18 cellular contexts compared by ENCODE assay signal in the genomic region with DNA sequence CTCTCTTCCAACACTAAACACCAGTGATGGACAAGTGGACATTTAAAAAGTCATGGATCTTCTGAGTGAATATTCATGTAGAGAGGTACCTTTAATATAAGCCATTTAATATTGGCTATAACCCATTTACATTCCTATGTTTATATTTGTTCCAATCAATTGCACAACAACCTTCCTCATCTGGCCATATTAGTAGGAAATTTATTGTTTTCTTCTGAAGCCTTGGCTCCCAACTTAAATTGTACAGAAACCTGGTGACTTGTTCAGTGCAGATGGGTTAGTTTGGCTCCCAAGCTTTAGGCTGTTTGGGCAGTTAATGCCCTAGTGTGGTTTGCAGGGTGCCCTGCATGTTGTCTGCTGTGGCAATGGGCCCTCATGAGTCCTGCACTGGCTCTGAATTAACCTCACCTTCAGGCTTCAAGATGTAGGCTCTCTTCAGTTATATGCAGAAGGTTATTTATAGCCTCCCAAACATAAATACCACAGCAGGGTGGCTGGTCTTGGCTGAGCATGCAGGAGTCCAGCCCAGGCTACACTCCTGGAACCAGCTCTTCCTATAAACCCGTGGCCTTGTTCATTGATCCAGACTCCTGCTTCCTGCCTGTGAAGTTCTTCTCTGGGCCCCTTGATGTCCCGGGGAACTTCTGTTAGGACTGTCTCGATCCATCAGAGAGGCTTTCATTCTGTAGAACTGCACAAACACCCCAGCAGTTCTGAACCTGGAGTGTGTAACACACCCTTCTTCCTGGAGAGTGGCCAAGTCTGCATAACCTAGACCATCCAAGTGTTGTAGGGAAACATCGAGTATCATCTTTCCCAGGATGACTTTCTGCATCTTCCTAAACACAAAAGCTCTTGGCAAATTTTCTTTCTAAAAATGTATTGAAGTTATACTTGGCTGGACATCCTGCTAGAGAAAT. TPM values are rescaled to one million over a fixed set of nuclear protein-coding genes. Genes with fewer than 3 reads are reported as not detected.
A peak's percentile ranks its signal among the peaks of the same experiment; 100 is the strongest.
DNase-seq lines count a peak whose midpoint lies in the region; ATAC-seq, FAIRE-seq and TF ChIP-seq lines count a peak whose summit lies in the region.
"Had no signal": no experiment of that assay in that cellular context is flagged by ENCODE, and none has a peak within 500 bp of the region (broad histone marks: within the 10 kb centered on the region; RNA-seq: fewer than 3 reads in every experiment).

No MANE protein-coding gene starts in this region.

- no peaks in the 10 kb centered on the region for H3K36me3 ChIP-seq in mammary epithelial cell (ENCODE audit: insufficient read depth, low read length)
- no peaks in the 10 kb centered on the region for H3K36me3 ChIP-seq in fibroblast of lung (ENCODE audit: control insufficient read depth, insufficient read depth, low read length)
- H3K36me3 ChIP-seq in tibial artery: no peaks in the 10 kb centered on the region
- no peaks in the 10 kb centered on the region for H3K36me3 ChIP-seq in HepG2 (replicated peaks in 1 of 2; ENCODE audit: control insufficient read depth in 1 of 2, insufficient read depth in 2 of 2, low read length in 2 of 2)
- H3K36me3 ChIP-seq in aorta (ENCODE audit: control insufficient read depth in 1 of 2, insufficient read depth in 2 of 2, low read length in 1 of 2): no peaks in the 10 kb centered on the region

- H3K27ac ChIP-seq in mammary epithelial cell (ENCODE audit: insufficient read depth, low read depth, low read length) (no peak overlapping the region), fibroblast of lung (ENCODE audit: insufficient read depth, low read length) (no peak overlapping the region), tibial artery (peak overlapping the region; percentile 39 to 54), HepG2 (ENCODE audit: extremely low read length, insufficient read depth, low read length) (no peak overlapping the region), aorta (ENCODE audit: low read depth in 1 of 2, low read length in 2 of 2) (peak overlapping the region in 1 of 2 donors; percentile 8)
- H3K27ac ChIP-seq: HL-60 had no signal

- H2AFZ ChIP-seq in mammary epithelial cell (ENCODE audit: low read depth, low read length) (no peak overlapping the region), fibroblast of lung (ENCODE audit: low read length) (no peak overlapping the region), HepG2 (ENCODE audit: low read length) (no peak overlapping the region)

- H3K9ac ChIP-seq in mammary epithelial cell (ENCODE audit: insufficient read depth, low read length) (no peak overlapping the region), fibroblast of lung (ENCODE audit: insufficient read depth, low read length) (no peak overlapping the region), HepG2 (ENCODE audit: insufficient read depth, low read depth, low read length) (no peak overlapping the region)

- TF ChIP-seq POLR2A in HepG2 (IDR thresholded peaks at IDR 0.05; ENCODE audit: insufficient read depth in 1 of 2, low read depth in 2 of 2, low read length in 2 of 2): no peak

- no peaks in the 10 kb centered on the region for H3K36me3 Mint-ChIP-seq in MCF 10A (ENCODE audit: insufficient read depth, unreplicated experiment)
- H3K36me3 Mint-ChIP-seq: mesothelial cell of epicardium had no signal

- TF ChIP-seq EP300 in HepG2 (IDR thresholded peaks at IDR 0.05; ENCODE audit: low read depth in 2 of 2, low read length in 2 of 2) (no peak), HepG2 (CRISPR knock-in tag; IDR thresholded peaks at IDR 0.05; ENCODE audit: borderline replicate concordance) (no peak)

- H4K20me1 ChIP-seq in mammary epithelial cell (ENCODE audit: insufficient read depth, low read length) (no peaks in the 10 kb centered on the region), fibroblast of lung (ENCODE audit: control insufficient read depth, extremely low read depth, insufficient read depth, low read length) (no peaks in the 10 kb centered on the region), HepG2 (ENCODE audit: insufficient read depth, low read length) (no peaks in the 10 kb centered on the region)

- peaks cover 13% of the 10 kb centered on the region for H3K4me1 ChIP-seq in mammary epithelial cell (ENCODE audit: insufficient read depth, low read length)
- peaks cover 15% of the 10 kb centered on the region for H3K4me1 ChIP-seq in fibroblast of lung (ENCODE audit: control insufficient read depth, extremely low read depth, insufficient read depth, low read length)
- peaks cover 0 to 67% (median 31%) of the 10 kb centered on the region in 4 donors for H3K4me1 ChIP-seq in tibial artery
- H3K4me1 ChIP-seq in HepG2 (ENCODE audit: insufficient read depth, low read length): no peaks in the 10 kb centered on the region
- H3K4me1 ChIP-seq in aorta (ENCODE audit: control insufficient read depth in 1 of 2, insufficient read depth in 2 of 2, low read length in 2 of 2): peaks cover 6 to 26% of the 10 kb centered on the region in 2 donors

- no peaks in the 10 kb centered on the region for H3K9me3 ChIP-seq in mammary epithelial cell (replicated peaks; ENCODE audit: insufficient read depth, low read length)
- H3K9me3 ChIP-seq in fibroblast of lung (ENCODE audit: control insufficient read depth, insufficient read depth, low read depth, low read length): no peaks in the 10 kb centered on the region
- H3K9me3 ChIP-seq in tibial artery: no peaks in the 10 kb centered on the region
- no peaks in the 10 kb centered on the region for H3K9me3 ChIP-seq in HepG2 (ENCODE audit: low read length)
- no peaks in the 10 kb centered on the region for H3K9me3 ChIP-seq in aorta (ENCODE audit: control insufficient read depth, low read length)

- peaks cover 35% of the 10 kb centered on the region for H3K4me1 Mint-ChIP-seq in MCF 10A (ENCODE audit: insufficient read depth, unreplicated experiment)
- H3K4me1 Mint-ChIP-seq: H9 had no signal

- H3K27ac Mint-ChIP-seq in MCF 10A (ENCODE audit: low read depth, unreplicated experiment): peak overlapping the region; percentile 27
- H3K27ac Mint-ChIP-seq: mesothelial cell of epicardium; stimulated activated naive CD8-positive, alpha-beta T cell treated with anti-CD3 and anti-CD28 coated beads, Interleukin-15, Interleukin-2, amounts not matched to agents 100 ng/mL and 50 ng/mL, for 24 hours had no signal

- no peaks in the 10 kb centered on the region for H3K9me3 Mint-ChIP-seq in MCF 10A (ENCODE audit: unreplicated experiment)
- H3K9me3 Mint-ChIP-seq: H9; mesothelial cell of epicardium; stimulated activated naive CD8-positive, alpha-beta T cell treated with anti-CD3 and anti-CD28 coated beads, Interleukin-15, Interleukin-2, amounts not matched to agents 100 ng/mL and 50 ng/mL, for 24 hours had no signal

- WGBS in mammary epithelial cell (ENCODE audit: low coverage, missing lambda C conversion rate): 98% methylated on average over 4 of the region's 4 CpGs
- WGBS in HepG2 (ENCODE audit: low lambda C conversion rate): 0% methylated on average over 4 of the region's 4 CpGs
- WGBS in aorta, 2 donors: 6 to 10% methylated on average over 4 of the region's 4 CpGs

- TF ChIP-seq CTCF in MCF 10A (IDR thresholded peaks at IDR 0.05; ENCODE audit: unreplicated experiment): no peak
- no peak for TF ChIP-seq CTCF in mammary epithelial cell (conservative IDR thresholded peaks at IDR 0.05 in 1 of 2, IDR thresholded peaks at IDR 0.05 in 1 of 2; ENCODE audit: extremely low read depth in 1 of 2, insufficient read depth in 1 of 2, low read depth in 1 of 2, low read length in 2 of 2)
- TF ChIP-seq CTCF in fibroblast of lung (conservative IDR thresholded peaks at IDR 0.05 in 1 of 2, IDR thresholded peaks at IDR 0.05 in 1 of 2; ENCODE audit: low read depth in 1 of 2, low read length in 2 of 2): no peak
- no peak for TF ChIP-seq CTCF in tibial artery (IDR thresholded peaks at IDR 0.05)
- TF ChIP-seq CTCF in HepG2 (CRISPR knock-in tag; IDR thresholded peaks at IDR 0.05): no peak

- ATAC-seq in HepG2 (no peak; the same call in 2 of the 3 replicates), aorta (ENCODE audit: low FRiP score) (no peak)

- no peak overlapping the region for H3K4me2 ChIP-seq in mammary epithelial cell (ENCODE audit: insufficient read depth, low read depth, low read length)
- peak overlapping the region; percentile 26 for H3K4me2 ChIP-seq in fibroblast of lung (ENCODE audit: extremely low read depth, insufficient read depth, low read length)
- H3K4me2 ChIP-seq in HepG2 (ENCODE audit: low read depth, low read length): no peak overlapping the region
- H3K4me2 ChIP-seq: smooth muscle cell had no signal

- no peak overlapping the region for H3K4me3 Mint-ChIP-seq in MCF 10A (ENCODE audit: unreplicated experiment)
- H3K4me3 Mint-ChIP-seq: H9; mesothelial cell of epicardium; stimulated activated naive CD8-positive, alpha-beta T cell treated with anti-CD3 and anti-CD28 coated beads, Interleukin-15, Interleukin-2, amounts not matched to agents 100 ng/mL and 50 ng/mL, for 24 hours had no signal

- dilution Hi-C loops in mammary epithelial cell (cut with HindIII; ENCODE audit: low sequenced_read_pairs): no loop called here

- POLR2A ChIA-PET in MCF 10A (lab: Yijun Ruan, JAX): interaction anchor here (0.6 to 1.4 kb wide), 4 partner anchors 18 to 445 kb away, joined by 3 to 4 read pairs (median 4); no protein-coding TSS in a partner anchor
- POLR2A ChIA-PET in HepG2 (lab: Yijun Ruan, JAX): no interaction called here

- H3K27me3 ChIP-seq in mammary epithelial cell (ENCODE audit: insufficient read depth, low read length): no peaks in the 10 kb centered on the region
- H3K27me3 ChIP-seq in fibroblast of lung (ENCODE audit: control insufficient read depth, insufficient read depth, low read length): no peaks in the 10 kb centered on the region
- H3K27me3 ChIP-seq in tibial artery: no peaks in the 10 kb centered on the region
- H3K27me3 ChIP-seq in HepG2 (ENCODE audit: control insufficient read depth in 1 of 2, insufficient read depth in 2 of 2, low read length in 2 of 2): peaks cover 0 to 3% of the 10 kb centered on the region in 2 experiments; a peak in 1 of 5 replicates
- no peaks in the 10 kb centered on the region for H3K27me3 ChIP-seq in aorta (ENCODE audit: control insufficient read depth in 1 of 2, insufficient read depth in 2 of 2, low read length in 1 of 2)

- DNase-seq in MCF 10A (ENCODE audit: unreplicated experiment) (no peak), mammary epithelial cell (no peak), NCI-H69 (lab: John Stamatoyannopoulos, UW) (peak; percentile 77), fibroblast of lung (ENCODE audit: low read depth in 2 of 2) (peak in 1 of 2 donors; percentile 68), tibial artery (no peak), NCI-H526 (lab: John Stamatoyannopoulos, UW) (no peak), HepG2 (ENCODE audit: low spot score) (no peak), aorta (no peak)
- DNase-seq: activated CD4-positive, alpha-beta T cell treated with anti-CD3 and anti-CD28 coated beads, Interleukin-2, amount 50 U/mL, for 4 hours; anterior cingulate cortex; H9; NCI-H2081 had no signal

- CTCF ChIA-PET in MCF 10A (lab: Yijun Ruan, JAX) (interaction anchor here (0.6 to 1.3 kb wide), 3 partner anchors 11 to 411 kb away, joined by 3 read pairs; no protein-coding TSS in a partner anchor), mammary epithelial cell (lab: Charles Lee; ENCODE audit: low non-redundant PET) (no interaction called here), HepG2 (lab: Yijun Ruan, JAX; ENCODE audit: low intra/inter-chr PET ratio, low total read pairs) (no interaction called here)

- no peaks in the 10 kb centered on the region for H3K79me2 ChIP-seq in mammary epithelial cell (ENCODE audit: insufficient read depth, low read length)
- no peaks in the 10 kb centered on the region for H3K79me2 ChIP-seq in fibroblast of lung (ENCODE audit: control insufficient read depth, insufficient read depth, low read length)
- H3K79me2 ChIP-seq in HepG2 (ENCODE audit: insufficient read depth, low read length): no peaks in the 10 kb centered on the region

- no peak for FAIRE-seq in HepG2 (lab: Jason Lieb, UNC)
- FAIRE-seq: D721Med, TTC549 had no signal

- H3K4me3 ChIP-seq in mammary epithelial cell (replicated peaks in 1 of 3; ENCODE audit: insufficient read depth in 1 of 3, low read depth in 2 of 3, low read length in 3 of 3): no peak overlapping the region
- H3K4me3 ChIP-seq in fibroblast of lung (replicated peaks in 1 of 4; ENCODE audit: control extremely low read depth in 1 of 4, insufficient read depth in 1 of 4, low read depth in 3 of 4, low read length in 4 of 4): no peak overlapping the region
- no peak overlapping the region for H3K4me3 ChIP-seq in tibial artery
- H3K4me3 ChIP-seq in HepG2 (replicated peaks in 1 of 3; ENCODE audit: insufficient read depth in 1 of 3, low read depth in 2 of 3, low read length in 3 of 3): no peak overlapping the region
- H3K4me3 ChIP-seq in aorta (ENCODE audit: low read length in 2 of 2): no peak overlapping the region
- H3K4me3 ChIP-seq: smooth muscle cell had no signal

- in situ Hi-C loops in mammary epithelial cell (cut with MboI; ENCODE audit: low sequenced_read_pairs in 2 of 2): no loop called here
- in situ Hi-C loops in HepG2 (cut with HindIII; ENCODE audit: extremely low pct_ligation_motif_present, low pct_unique_long_range_greater_than_20kb): no loop called here

- no peak for TF ChIP-seq RAD21 in HepG2 (CRISPR knock-in tag; IDR thresholded peaks at IDR 0.05)

- no TSS peak for BruUV-seq in MCF 10A (replicated peaks; lab: Mats Ljungman, UMichigan)
- BruUV-seq in mammary epithelial cell (replicated peaks; lab: Mats Ljungman, UMichigan): no TSS peak
- BruUV-seq in HepG2 (replicated peaks; lab: Mats Ljungman, UMichigan): no TSS peak

- no peaks in the 10 kb centered on the region for H3K27me3 Mint-ChIP-seq in MCF 10A (ENCODE audit: insufficient read depth, unreplicated experiment)

- intact Hi-C loops in MCF 10A (cut with micrococcal nuclease): no loop called here
- intact Hi-C loops in mammary epithelial cell (cut with micrococcal nuclease): no loop called here
- intact Hi-C loops in tibial artery (cut with DNase I; ENCODE audit: low total_unique reads): no loop called here
- intact Hi-C loops in HepG2 (cut with micrococcal nuclease; ENCODE audit: unreplicated experiment): no loop called here
- intact Hi-C loops in aorta (cut with DNase I): no loop called here

RNA-seq across cellular contexts. Expression of a gene that starts 57.0 kb away (rescaled TPM):
- total RNA-seq in MCF 10A (2022) (54.0 and 81.1 TPM in 2 replicates), mammary epithelial cell (100 to 1,000 TPM in 1 of 2 donors, 10 to 100 TPM in 1; 46.2 to 128 TPM), fibroblast of lung (41.6 and 47.6 TPM in 2 replicates), HepG2 (2016; rRNA removed; fragmentation: Illumina TruSeq; extraction: Trizol) (131 and 133 TPM in 2 replicates), aorta (10 to 100 TPM; 54.8 to 77.7 TPM)
- polyA plus RNA-seq in mammary epithelial cell (60.7 TPM), fibroblast of lung (52.9 and 78.8 TPM in 2 replicates), HepG2 (2011; rRNA removed) (27.8 and 36.7 TPM in 2 replicates), aorta (100 to 1,000 TPM in 1 of 2 donors, 10 to 100 TPM in 1; 75.8 to 149 TPM)
- polyA minus RNA-seq in mammary epithelial cell (10.1 TPM), fibroblast of lung (ENCODE audit: low replicate concordance) (1.9 and 4.6 TPM in 2 replicates)
- 68.1 and 110 TPM in 2 replicates for polyA plus RNA-seq in fibroblast of lung (2012)
- 31.3 and 34.5 TPM in 2 replicates for total RNA-seq in HepG2 (2016; cell fraction: cytosol; rRNA removed; fragmentation: Illumina TruSeq; extraction: Trizol; ENCODE audit: low read depth)
- 126 and 131 TPM in 2 replicates for total RNA-seq in HepG2 (2016; cell fraction: insoluble cytoplasmic fraction; rRNA removed; fragmentation: Illumina TruSeq; extraction: Trizol)
- total RNA-seq in HepG2 (2016; cell fraction: membrane; rRNA removed; fragmentation: Illumina TruSeq; extraction: Trizol): 44.9 and 49.3 TPM in 2 replicates
- 51.1 and 57.3 TPM in 2 replicates for total RNA-seq in HepG2 (2016; cell fraction: nucleus; rRNA removed; fragmentation: Illumina TruSeq; extraction: Trizol)
- 24.2 and 29.8 TPM in 2 replicates for polyA plus RNA-seq in HepG2 (2011; cell fraction: cytosol; rRNA removed)
- polyA plus RNA-seq in HepG2 (2011; cell fraction: nucleus; rRNA removed): 27.8 and 32.2 TPM in 2 replicates
- polyA plus RNA-seq in HepG2 (2012): 29.9 and 67.3 TPM in 2 replicates
- 35.0 and 42.7 TPM in 2 replicates for polyA plus RNA-seq in HepG2 (2016; cell fraction: cytosol; fragmentation: Illumina TruSeq; extraction: Trizol; ENCODE audit: low read depth)
- 145 and 152 TPM in 2 replicates for polyA plus RNA-seq in HepG2 (2016; cell fraction: insoluble cytoplasmic fraction; fragmentation: Illumina TruSeq; extraction: Trizol; ENCODE audit: low read depth)
- 45.2 and 48.1 TPM in 2 replicates for polyA plus RNA-seq in HepG2 (2016; cell fraction: membrane; fragmentation: Illumina TruSeq; extraction: Trizol; ENCODE audit: low read depth)
- polyA plus RNA-seq in HepG2 (2016; cell fraction: nucleus; fragmentation: Illumina TruSeq; extraction: Trizol; ENCODE audit: insufficient read depth, low read depth): 104 and 112 TPM in 2 replicates
- 4.1 and 20.6 TPM in 2 replicates for polyA minus RNA-seq in HepG2 (2011; rRNA and poly(A)+ RNA removed; ENCODE audit: low replicate concordance)
- polyA minus RNA-seq in HepG2 (2011; cell fraction: cytosol; rRNA and poly(A)+ RNA removed): 19.6 and 24.6 TPM in 2 replicates
- 13.9 and 16.2 TPM in 2 replicates for polyA minus RNA-seq in HepG2 (2011; cell fraction: nucleus; rRNA and poly(A)+ RNA removed)

Comparison
In these comparisons a context has a peak if more than half of its experiments do, and no peak if none do; other contexts are left out.
1. H3K27ac ChIP-seq: peak in tibial artery (2 of 2); none in mammary epithelial cell (single experiment), fibroblast of lung (single experiment) and HepG2 (single experiment).